ENCODE assay signal across 32 cellular contexts in the genomic region with DNA sequence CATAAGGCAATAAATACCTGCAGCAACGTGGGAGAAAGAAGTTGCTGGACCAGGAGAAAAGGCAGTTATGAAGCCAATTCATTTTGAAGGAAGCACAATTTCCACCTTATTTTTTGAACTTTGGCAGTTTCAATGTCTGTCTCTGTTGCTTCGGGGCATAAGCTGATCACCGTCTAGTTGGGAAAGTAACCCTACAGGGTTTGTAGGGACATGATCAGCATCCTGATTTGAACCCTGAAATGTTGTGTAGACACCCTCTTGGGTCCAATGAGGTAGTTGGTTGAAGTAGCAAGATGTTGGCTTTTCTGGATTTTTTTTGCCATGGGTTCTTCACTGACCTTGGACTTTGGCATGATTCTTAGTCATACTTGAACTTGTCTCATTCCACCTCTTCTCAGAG. TPM values are rescaled to one million over a fixed set of nuclear protein-coding genes. Genes with fewer than 3 reads are reported as not detected.
DNase-seq lines count a peak whose midpoint lies in the region; ATAC-seq and TF ChIP-seq lines count a peak whose summit lies in the region.
"Had no signal": no experiment of that assay in that cellular context is flagged by ENCODE, and none has a peak within 500 bp of the region (broad histone marks: within the 10 kb centered on the region; RNA-seq: fewer than 3 reads in every experiment).

No MANE protein-coding gene starts in this region.

- no peak overlapping the region for H3K4me2 ChIP-seq in osteoblast (ENCODE audit: insufficient read depth, low read length)

- no peak overlapping the region for H3K4me3 ChIP-seq in osteoblast (ENCODE audit: insufficient read depth, low read length)
- H3K4me3 ChIP-seq: ascending aorta; BLaER1 treated with 17β-estradiol and CSF1 and Interleukin-3, amounts not matched to agents 10 nM and 100 nM; esophagus muscularis mucosa; heart left ventricle; Peyer's patch; prostate gland; tibial nerve had no signal

- no peak overlapping the region for H3K27ac Mint-ChIP-seq in activated naive CD8-positive, alpha-beta T cell treated with anti-CD3 and anti-CD28 coated beads, Interleukin-2, amount 50 U/mL, for 24 hours
- H3K27ac Mint-ChIP-seq in activated naive CD8-positive, alpha-beta T cell treated with anti-CD3 and anti-CD28 coated beads for 36 hours: no peak overlapping the region
- H3K27ac Mint-ChIP-seq in HFFc6: peak overlapping the region; percentile 80
- H3K27ac Mint-ChIP-seq in activated T-helper 2 cell treated with anti-CD3 and anti-CD28 coated beads, Interferon-gamma antibody, Interleukin-2, Interleukin-4, amounts not matched to agents 10 μg/mL and 5 μg/mL and 100 μg/mL, durations not matched to agents 14 hours and 24 hours and 36 hours: peak overlapping the region; percentile 33
- H3K27ac Mint-ChIP-seq: activated CD4-positive, alpha-beta T cell treated with anti-CD3 and anti-CD28 coated beads, Interleukin-2, amount 10 ng/mL, durations not matched to agents 7 days and 5 days; activated naive CD8-positive, alpha-beta T cell treated with anti-CD3 and anti-CD28 coated beads, Interleukin-2, amount 10 ng/mL, durations not matched to agents 7 days and 5 days; dendritic cell treated with granulocyte-macrophage colony-stimulating factor and Interleukin-4, amounts not matched to agents 40 ng/mL and 50 ng/mL, for 4 days; mesothelial cell of epicardium; T-helper 2 cell treated with Interferon-gamma antibody and Interleukin-4, amounts not matched to agents 5 μg/mL and 100 μg/mL, for 36 hours had no signal

- intact Hi-C loops in activated T-helper 2 cell treated with anti-CD3 and anti-CD28 coated beads, Interferon-gamma antibody, Interleukin-2, Interleukin-4, amounts not matched to agents 10 μg/mL and 5 μg/mL and 100 μg/mL, durations not matched to agents 14 hours and 24 hours and 36 hours (cut with micrococcal nuclease): no loop called here

- H3K27ac ChIP-seq in osteoblast (ENCODE audit: low read depth, low read length): peak overlapping the region; percentile 89
- H3K27ac ChIP-seq: ascending aorta, esophagus muscularis mucosa, foreskin keratinocyte, Peyer's patch, prostate gland, tibial nerve, VCaP had no signal

- peaks cover 61% of the 10 kb centered on the region for H3K79me2 ChIP-seq in osteoblast (ENCODE audit: insufficient read depth, low read length)

- no peaks in the 10 kb centered on the region for H4K20me1 ChIP-seq in osteoblast (ENCODE audit: insufficient read depth, low read length)

- H3K36me3 ChIP-seq in osteoblast (ENCODE audit: insufficient read depth, low read length): peaks cover 63% of the 10 kb centered on the region
- H3K36me3 ChIP-seq: prostate gland had no signal

- peak overlapping the region; percentile 11 for H3K4me3 Mint-ChIP-seq in activated naive CD8-positive, alpha-beta T cell treated with anti-CD3 and anti-CD28 coated beads, Interleukin-2, amount 50 U/mL, for 24 hours
- no peak overlapping the region for H3K4me3 Mint-ChIP-seq in activated naive CD8-positive, alpha-beta T cell treated with anti-CD3 and anti-CD28 coated beads for 36 hours
- H3K4me3 Mint-ChIP-seq in HFFc6: peak overlapping the region; percentile 53; the same call in 1 of the 2 replicates
- no peak overlapping the region for H3K4me3 Mint-ChIP-seq in activated T-helper 2 cell treated with anti-CD3 and anti-CD28 coated beads, Interferon-gamma antibody, Interleukin-2, Interleukin-4, amounts not matched to agents 10 μg/mL and 5 μg/mL and 100 μg/mL, durations not matched to agents 14 hours and 24 hours and 36 hours (ENCODE audit: low read depth)
- H3K4me3 Mint-ChIP-seq: activated CD4-positive, alpha-beta T cell treated with anti-CD3 and anti-CD28 coated beads, Interleukin-2, amount 10 ng/mL, durations not matched to agents 7 days and 5 days; activated naive CD8-positive, alpha-beta T cell treated with anti-CD3 and anti-CD28 coated beads, Interleukin-2, amount 10 ng/mL, durations not matched to agents 7 days and 5 days; dendritic cell treated with granulocyte-macrophage colony-stimulating factor and Interleukin-4, amounts not matched to agents 40 ng/mL and 50 ng/mL, for 4 days; mesothelial cell of epicardium; naive B cell; T-helper 2 cell treated with Interferon-gamma antibody and Interleukin-4, amounts not matched to agents 5 μg/mL and 100 μg/mL, for 36 hours had no signal

- no peak for ATAC-seq in activated naive CD8-positive, alpha-beta T cell treated with anti-CD3 and anti-CD28 coated beads, Interleukin-2, amount 50 U/mL, for 24 hours
- no peak for ATAC-seq in activated CD4-positive, CD25-positive, alpha-beta regulatory T cell treated with anti-CD3 and anti-CD28 coated beads, Interleukin-2, amount 50 U/mL, for 24 hours
- ATAC-seq: foreskin keratinocyte, heart left ventricle, sciatic nerve had no signal

- no peaks in the 10 kb centered on the region for H3K9me3 ChIP-seq in osteoblast (ENCODE audit: low read depth, low read length)
- H3K9me3 ChIP-seq: ascending aorta, esophagus muscularis mucosa, heart left ventricle, Peyer's patch, prostate gland, tibial nerve had no signal

- DNase-seq in activated naive CD8-positive, alpha-beta T cell treated with anti-CD3 and anti-CD28 coated beads, Interleukin-2, amount 50 U/mL, for 24 hours: no peak
- DNase-seq in activated naive CD8-positive, alpha-beta T cell treated with anti-CD3 and anti-CD28 coated beads for 36 hours: no peak
- DNase-seq in HFFc6 (no peak), osteoblast (ENCODE audit: insufficient read length, low spot score, missing footprints) (no peak), NCI-H748 (lab: John Stamatoyannopoulos, UW; ENCODE audit: unreplicated experiment) (no peak)
- DNase-seq in activated T-helper 2 cell treated with anti-CD3 and anti-CD28 coated beads, Interferon-gamma antibody, Interleukin-2, Interleukin-4, amounts not matched to agents 10 μg/mL and 5 μg/mL and 100 μg/mL, durations not matched to agents 14 hours and 24 hours and 36 hours (ENCODE audit: low spot score): no peak
- DNase-seq: activated CD4-positive, alpha-beta T cell treated with anti-CD3 and anti-CD28 coated beads, Interleukin-2, amount 10 ng/mL, durations not matched to agents 7 days and 5 days; activated effector memory CD4-positive, alpha-beta T cell treated with Interleukin-2 at 50 U/mL for 16 hours; activated naive CD8-positive, alpha-beta T cell treated with anti-CD3 and anti-CD28 coated beads, Interleukin-2, amount 10 ng/mL, durations not matched to agents 7 days and 5 days; HCEC 1CT; heart left ventricle; Kasumi-1; naive B cell; NCI-H1436; NCI-H2081; NCI-H2227 treated with DMSO at 0.1 percent for 48 hours; NCI-H526 treated with DMSO at 0.1 percent for 48 hours; SHP77 treated with DMSO at 0.1 percent for 48 hours; stimulated activated CD4-positive, alpha-beta T cell treated with anti-CD3 and anti-CD28 coated beads, Interleukin-2, amount 100 ng/mL, for 48 hours had no signal

- no peaks in the 10 kb centered on the region for H3K27me3 Mint-ChIP-seq in activated naive CD8-positive, alpha-beta T cell treated with anti-CD3 and anti-CD28 coated beads, Interleukin-2, amount 50 U/mL, for 24 hours
- H3K27me3 Mint-ChIP-seq in activated naive CD8-positive, alpha-beta T cell treated with anti-CD3 and anti-CD28 coated beads for 36 hours: no peaks in the 10 kb centered on the region
- H3K27me3 Mint-ChIP-seq in HFFc6 (ENCODE audit: insufficient read depth): peaks cover 39% of the 10 kb centered on the region
- no peaks in the 10 kb centered on the region for H3K27me3 Mint-ChIP-seq in activated T-helper 2 cell treated with anti-CD3 and anti-CD28 coated beads, Interferon-gamma antibody, Interleukin-2, Interleukin-4, amounts not matched to agents 10 μg/mL and 5 μg/mL and 100 μg/mL, durations not matched to agents 14 hours and 24 hours and 36 hours (ENCODE audit: low read depth)
- H3K27me3 Mint-ChIP-seq: activated CD4-positive, alpha-beta T cell treated with anti-CD3 and anti-CD28 coated beads, Interleukin-2, amount 10 ng/mL, durations not matched to agents 7 days and 5 days; activated naive CD8-positive, alpha-beta T cell treated with anti-CD3 and anti-CD28 coated beads, Interleukin-2, amount 10 ng/mL, durations not matched to agents 7 days and 5 days; naive B cell had no signal

- peaks cover 39% of the 10 kb centered on the region for H3K4me1 ChIP-seq in osteoblast (ENCODE audit: insufficient read depth, low read length)
- H3K4me1 ChIP-seq: ascending aorta, Peyer's patch, prostate gland had no signal

- no peaks in the 10 kb centered on the region for H3K9me3 Mint-ChIP-seq in activated naive CD8-positive, alpha-beta T cell treated with anti-CD3 and anti-CD28 coated beads, Interleukin-2, amount 50 U/mL, for 24 hours
- H3K9me3 Mint-ChIP-seq in activated naive CD8-positive, alpha-beta T cell treated with anti-CD3 and anti-CD28 coated beads for 36 hours: peaks cover 2% of the 10 kb centered on the region
- no peaks in the 10 kb centered on the region for H3K9me3 Mint-ChIP-seq in HFFc6
- H3K9me3 Mint-ChIP-seq in activated T-helper 2 cell treated with anti-CD3 and anti-CD28 coated beads, Interferon-gamma antibody, Interleukin-2, Interleukin-4, amounts not matched to agents 10 μg/mL and 5 μg/mL and 100 μg/mL, durations not matched to agents 14 hours and 24 hours and 36 hours: no peaks in the 10 kb centered on the region
- H3K9me3 Mint-ChIP-seq: activated CD4-positive, alpha-beta T cell treated with anti-CD3 and anti-CD28 coated beads, Interleukin-2, amount 10 ng/mL, durations not matched to agents 7 days and 5 days; activated naive CD8-positive, alpha-beta T cell treated with anti-CD3 and anti-CD28 coated beads, Interleukin-2, amount 10 ng/mL, durations not matched to agents 7 days and 5 days; dendritic cell treated with granulocyte-macrophage colony-stimulating factor and Interleukin-4, amounts not matched to agents 40 ng/mL and 50 ng/mL, for 4 days; naive B cell; T-helper 2 cell treated with Interferon-gamma antibody and Interleukin-4, amounts not matched to agents 5 μg/mL and 100 μg/mL, for 36 hours had no signal

- TF ChIP-seq CTCF in HFFc6 (IDR thresholded peaks at IDR 0.05) (no peak), osteoblast (IDR thresholded peaks at IDR 0.05; ENCODE audit: extremely low read depth, low read depth, low read length) (no peak)

- H3K27me3 ChIP-seq in osteoblast (ENCODE audit: insufficient read depth, low read length): no peaks in the 10 kb centered on the region
- H3K27me3 ChIP-seq: ascending aorta; BLaER1 treated with 17β-estradiol and CSF1 and Interleukin-3, amounts not matched to agents 10 nM and 100 nM; esophagus muscularis mucosa; foreskin keratinocyte; heart left ventricle; Peyer's patch; tibial nerve had no signal

- peaks cover 88% of the 10 kb centered on the region for H3K36me3 Mint-ChIP-seq in activated naive CD8-positive, alpha-beta T cell treated with anti-CD3 and anti-CD28 coated beads, Interleukin-2, amount 50 U/mL, for 24 hours (ENCODE audit: low read depth)
- peaks cover 87% of the 10 kb centered on the region for H3K36me3 Mint-ChIP-seq in activated naive CD8-positive, alpha-beta T cell treated with anti-CD3 and anti-CD28 coated beads for 36 hours
- H3K36me3 Mint-ChIP-seq in HFFc6 (ENCODE audit: low read depth): peaks cover 85% of the 10 kb centered on the region
- H3K36me3 Mint-ChIP-seq in activated T-helper 2 cell treated with anti-CD3 and anti-CD28 coated beads, Interferon-gamma antibody, Interleukin-2, Interleukin-4, amounts not matched to agents 10 μg/mL and 5 μg/mL and 100 μg/mL, durations not matched to agents 14 hours and 24 hours and 36 hours (ENCODE audit: low read depth): peaks cover 99% of the 10 kb centered on the region

- no peak overlapping the region for H2AFZ ChIP-seq in osteoblast (ENCODE audit: low read length)

- H3K4me1 Mint-ChIP-seq in activated naive CD8-positive, alpha-beta T cell treated with anti-CD3 and anti-CD28 coated beads, Interleukin-2, amount 50 U/mL, for 24 hours: peaks cover 75% of the 10 kb centered on the region
- H3K4me1 Mint-ChIP-seq in activated naive CD8-positive, alpha-beta T cell treated with anti-CD3 and anti-CD28 coated beads for 36 hours: peaks cover 39% of the 10 kb centered on the region
- H3K4me1 Mint-ChIP-seq in HFFc6 (ENCODE audit: low read depth): peaks cover 82% of the 10 kb centered on the region
- H3K4me1 Mint-ChIP-seq in activated T-helper 2 cell treated with anti-CD3 and anti-CD28 coated beads, Interferon-gamma antibody, Interleukin-2, Interleukin-4, amounts not matched to agents 10 μg/mL and 5 μg/mL and 100 μg/mL, durations not matched to agents 14 hours and 24 hours and 36 hours (ENCODE audit: low read depth): peaks cover 70% of the 10 kb centered on the region

RNA-seq across cellular contexts. Expression of a gene that starts 13.0 kb away (rescaled TPM):
- total RNA-seq in activated naive CD8-positive, alpha-beta T cell treated with anti-CD3 and anti-CD28 coated beads for 36 hours: 10 to 100 TPM; 30.1 to 31.4 TPM
- 10 to 100 TPM; 31.9 to 58.2 (median 35.0) TPM for total RNA-seq in HFFc6 (2021; fragmentation: NEBNext Ultra II Directional; extraction: Animal tissue kit (Norgen Biotek cat#: 25700))
- 84.3 and 86.2 TPM in 2 replicates for total RNA-seq in activated T-helper 2 cell treated with anti-CD3 and anti-CD28 coated beads, Interferon-gamma antibody, Interleukin-2, Interleukin-4, amounts not matched to agents 10 μg/mL and 5 μg/mL and 100 μg/mL, durations not matched to agents 14 hours and 24 hours and 36 hours
- total RNA-seq in osteoblast: 8.5 and 10.1 TPM in 2 replicates

RNA-seq across cellular contexts. Expression of a gene that starts 56.8 kb away (rescaled TPM):
- total RNA-seq in activated naive CD8-positive, alpha-beta T cell treated with anti-CD3 and anti-CD28 coated beads for 36 hours: 10 to 100 TPM; 75.6 to 76.5 TPM
- 10 to 100 TPM; 26.0 to 40.5 (median 38.0) TPM for total RNA-seq in HFFc6 (2021; fragmentation: NEBNext Ultra II Directional; extraction: Animal tissue kit (Norgen Biotek cat#: 25700))
- total RNA-seq in activated T-helper 2 cell treated with anti-CD3 and anti-CD28 coated beads, Interferon-gamma antibody, Interleukin-2, Interleukin-4, amounts not matched to agents 10 μg/mL and 5 μg/mL and 100 μg/mL, durations not matched to agents 14 hours and 24 hours and 36 hours: 78.4 and 78.8 TPM in 2 replicates
- 20.0 and 20.3 TPM in 2 replicates for total RNA-seq in osteoblast

Comparison
In these comparisons a context has a peak if more than half of its experiments do, and no peak if none do; other contexts are left out.
1. H3K4me3 Mint-ChIP-seq: peak in activated naive CD8-positive, alpha-beta T cell treated with anti-CD3 and anti-CD28 coated beads, Interleukin-2, amount 50 U/mL, for 24 hours (single experiment) and HFFc6 (single experiment); none in activated naive CD8-positive, alpha-beta T cell treated with anti-CD3 and anti-CD28 coated beads for 36 hours (single experiment) and activated T-helper 2 cell treated with anti-CD3 and anti-CD28 coated beads, Interferon-gamma antibody, Interleukin-2, Interleukin-4, amounts not matched to agents 10 μg/mL and 5 μg/mL and 100 μg/mL, durations not matched to agents 14 hours and 24 hours and 36 hours (single experiment).
2. H3K27ac Mint-ChIP-seq: peak in HFFc6 (single experiment) and activated T-helper 2 cell treated with anti-CD3 and anti-CD28 coated beads, Interferon-gamma antibody, Interleukin-2, Interleukin-4, amounts not matched to agents 10 μg/mL and 5 μg/mL and 100 μg/mL, durations not matched to agents 14 hours and 24 hours and 36 hours (single experiment); none in activated naive CD8-positive, alpha-beta T cell treated with anti-CD3 and anti-CD28 coated beads, Interleukin-2, amount 50 U/mL, for 24 hours (single experiment) and activated naive CD8-positive, alpha-beta T cell treated with anti-CD3 and anti-CD28 coated beads for 36 hours (single experiment).